Comparison of ENCODE assay signal across 15 cellular contexts in the genomic region with DNA sequence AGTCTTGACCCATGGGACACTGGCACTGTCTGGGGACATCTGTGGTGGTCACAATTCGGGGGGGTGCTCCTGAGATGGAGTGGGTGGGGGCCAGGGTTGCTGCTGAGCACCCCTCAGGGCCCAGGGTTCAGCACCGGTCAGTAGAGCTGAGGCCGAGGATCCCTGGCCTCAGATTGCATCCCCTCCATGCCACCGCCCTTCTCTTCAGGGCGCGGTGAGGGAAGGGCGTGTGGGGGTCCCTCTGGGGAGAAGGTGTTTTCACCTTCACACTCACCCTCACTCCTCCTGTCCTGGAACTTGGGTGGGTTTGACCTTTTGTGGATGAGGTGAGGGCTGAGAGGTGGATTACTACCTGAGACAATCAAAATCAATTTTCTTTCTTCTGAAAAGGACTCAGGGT.
"Had no signal": no experiment of that assay in that cellular context is flagged by ENCODE, and none has a peak within 500 bp of the region (broad histone marks: within the 10 kb centered on the region; RNA-seq: fewer than 3 reads in every experiment).

No MANE protein-coding gene starts in this region.

- H3K27me3 ChIP-seq: adrenal gland, uterus had no signal

- H3K9me3 ChIP-seq: adrenal gland, uterus had no signal

- H3K36me3 ChIP-seq: uterus had no signal

- H3K27ac Mint-ChIP-seq: activated B cell treated with CpG ODN at 0.5 μM for 24 hours; activated T-helper 17 cell treated with anti-CD3 and anti-CD28 coated beads, Interleukin-2, amount 50 U/mL, for 72 hours had no signal

- H3K4me3 ChIP-seq: adrenal gland, uterus had no signal

- ATAC-seq: activated T-helper 17 cell treated with anti-CD3 and anti-CD28 coated beads, Interleukin-2, amount 50 U/mL, for 72 hours; naive thymus-derived CD4-positive, alpha-beta T cell; stimulated activated naive CD8-positive, alpha-beta T cell treated with anti-CD3 and anti-CD28 coated beads, Interleukin-15, Interleukin-2, amounts not matched to agents 100 U/mL and 50 U/mL, for 24 hours had no signal

- H3K9me3 Mint-ChIP-seq: activated B cell treated with CpG ODN at 0.5 μM for 24 hours; activated T-helper 17 cell treated with anti-CD3 and anti-CD28 coated beads, Interleukin-2, amount 50 U/mL, for 72 hours; naive thymus-derived CD4-positive, alpha-beta T cell had no signal

- H3K27me3 Mint-ChIP-seq: activated B cell treated with CpG ODN at 0.5 μM for 24 hours; activated T-helper 17 cell treated with anti-CD3 and anti-CD28 coated beads, Interleukin-2, amount 50 U/mL, for 72 hours had no signal

- H3K4me3 Mint-ChIP-seq: activated B cell treated with CpG ODN at 0.5 μM for 24 hours; activated T-helper 17 cell treated with anti-CD3 and anti-CD28 coated beads, Interleukin-2, amount 50 U/mL, for 72 hours had no signal

- DNase-seq: activated B cell treated with CpG ODN at 0.5 μM for 24 hours; activated CD4-positive, alpha-beta T cell treated with anti-CD3 and anti-CD28 coated beads, Interleukin-2, amount 50 U/mL, for 1 hour; activated naive CD4-positive, alpha-beta T cell treated with anti-CD3 and anti-CD28 coated beads, Interleukin-2, amount 50 U/mL, for 16 hours; activated T-cell treated with anti-CD3 and anti-CD28 coated beads for 4 hours; adrenal gland; central memory CD4-positive, alpha-beta T cell; cortex of kidney; effector memory CD4-positive, alpha-beta T cell; naive thymus-derived CD4-positive, alpha-beta T cell; stimulated activated CD4-positive, alpha-beta T cell treated with anti-CD3 and anti-CD28 coated beads, Interleukin-4, amount 100 ng/mL, for 1 hour; stimulated activated CD8-positive, alpha-beta memory T cell treated with anti-CD3 and anti-CD28 coated beads, Interleukin-4, amount 100 ng/mL, for 48 hours; stimulated activated naive CD8-positive, alpha-beta T cell treated with anti-CD3 and anti-CD28 coated beads, Interleukin-15, Interleukin-2, amounts not matched to agents 100 U/mL and 50 U/mL, for 24 hours; T-helper 1 cell; uterus had no signal

- H3K27ac ChIP-seq: adrenal gland, uterus had no signal
